Comparison of ENCODE assay signal across 8 cellular contexts in the genomic region with DNA sequence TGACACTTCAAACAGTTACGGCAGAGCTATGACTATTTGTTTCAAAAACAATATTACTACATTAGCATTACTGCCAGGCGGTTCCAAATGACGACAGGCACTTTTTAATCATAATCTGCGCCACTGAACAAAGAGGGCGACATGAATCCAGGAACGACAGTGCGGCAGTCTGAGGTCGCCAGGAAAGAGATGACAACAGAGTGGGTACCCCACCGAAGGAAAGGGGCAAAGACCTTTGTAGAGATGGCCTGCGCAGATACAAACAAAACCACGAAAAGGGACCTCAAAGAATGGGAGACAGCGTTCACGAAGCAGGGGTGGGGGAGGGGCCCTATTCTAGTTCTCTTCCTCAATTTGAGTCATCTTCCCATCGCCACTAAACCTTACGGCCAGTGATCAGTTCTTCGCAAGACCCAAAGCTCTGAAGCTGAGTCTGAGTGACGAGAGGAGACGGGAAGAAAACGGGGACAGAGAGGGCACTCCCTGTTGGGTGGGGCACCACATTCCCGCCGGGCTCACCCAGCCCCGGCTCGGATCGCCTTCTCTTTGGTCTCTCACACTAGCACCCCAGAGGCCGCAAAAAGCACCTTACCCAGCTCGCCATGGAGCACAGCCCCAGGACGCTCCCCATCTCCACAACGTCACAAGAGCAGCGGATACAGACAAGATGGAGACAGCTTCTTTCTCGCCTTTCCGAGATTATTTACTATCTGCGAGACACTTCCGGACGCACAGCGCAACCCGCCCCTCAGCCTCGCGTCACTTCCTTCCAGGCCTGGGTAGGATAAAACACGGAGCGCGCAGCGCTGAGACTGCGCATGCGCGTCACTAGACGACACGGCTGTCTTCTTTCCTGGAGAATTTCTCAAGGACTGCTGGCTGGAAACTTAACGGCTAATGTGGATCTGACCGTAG. TPM values are rescaled to one million over a fixed set of nuclear protein-coding genes. Genes with fewer than 3 reads are reported as not detected.
A peak's percentile ranks its signal among the peaks of the same experiment; 100 is the strongest.
DNase-seq lines count a peak whose midpoint lies in the region; ATAC-seq and TF ChIP-seq lines count a peak whose summit lies in the region.

Gene SERINC1 (minus strand): TSS at position 701 of the 915 bp plus-strand sequence. CDS start 70 bp downstream, at position 631.

- H3K9ac ChIP-seq in mucosa of stomach (ENCODE audit: low read length) = peak within 1 kb of the TSS; percentile 98

- TF ChIP-seq CTCF in Panc1 (IDR thresholded peaks at IDR 0.05) = no peak

- H3K36me3 ChIP-seq in Panc1 (ENCODE audit: control insufficient read depth, insufficient read depth, low read length) (peaks cover 6% of the 10 kb centered on the region; the same call in 1 of the 2 replicates), esophagus (ENCODE audit: control insufficient read depth in 2 of 2, insufficient read depth in 2 of 2, low read length in 1 of 2) (no peaks in the 10 kb centered on the region), mucosa of stomach (ENCODE audit: control insufficient read depth, insufficient read depth, low read length) (no peaks in the 10 kb centered on the region)

- CTCF ChIA-PET in Panc1 (lab: Charles Lee) = no interaction called here

- H3K27me3 Mint-ChIP-seq in activated T-cell treated with anti-CD3 and anti-CD28 coated beads, Interleukin-2, amount 50 U/mL, for 4 hours (ENCODE audit: low read depth) = no peaks in the 10 kb centered on the region

- H3K9me3 ChIP-seq in Panc1 (ENCODE audit: control insufficient read depth, insufficient read depth, low read depth, low read length) (no peaks in the 10 kb centered on the region), esophagus (ENCODE audit: control insufficient read depth in 2 of 2, insufficient read depth in 1 of 2, low read depth in 1 of 2, low read length in 1 of 2) (no peaks in the 10 kb centered on the region), mucosa of stomach (ENCODE audit: control insufficient read depth, low read length) (no peaks in the 10 kb centered on the region)

- H3K36me3 Mint-ChIP-seq in activated T-cell treated with anti-CD3 and anti-CD28 coated beads, Interleukin-2, amount 50 U/mL, for 4 hours (ENCODE audit: insufficient read depth) = peaks cover 11% of the 10 kb centered on the region

- no TSS peak for BruUV-seq in Panc1 (replicated peaks; lab: Mats Ljungman, UMichigan)

- DNase-seq in DMS53 (lab: John Stamatoyannopoulos, UW) = peak; percentile 93
- peak; percentile 93 for DNase-seq in KG1 (lab: John Stamatoyannopoulos, UW)
- peak; percentile 88 for DNase-seq in Panc1 (ENCODE audit: low read depth, low spot score)
- DNase-seq in activated T-cell treated with anti-CD3 and anti-CD28 coated beads, Interleukin-2, amount 50 U/mL, for 4 hours = peak; percentile 88
- DNase-seq in stimulated activated CD8-positive, alpha-beta memory T cell treated with anti-CD3 and anti-CD28 coated beads, Interleukin-7, amount 100 ng/mL, for 1 hour (ENCODE audit: low read depth in 2 of 2) = peak; percentile 83 to 84

- intact Hi-C loops in Panc1 (cut with micrococcal nuclease; ENCODE audit: unreplicated experiment) = loop anchor here (5.0 kb wide), 1 partner anchor 366 kb away; no protein-coding TSS in a partner anchor

- POLR2A ChIA-PET in Panc1 (lab: Charles Lee) = interaction anchor here (1.0 kb wide), 1 partner anchor 58 kb away, joined by 3 read pairs; no protein-coding TSS in a partner anchor

- H3K27me3 ChIP-seq in Panc1 (ENCODE audit: control insufficient read depth, insufficient read depth, low read length) (no peaks in the 10 kb centered on the region), esophagus (ENCODE audit: control insufficient read depth in 1 of 2, insufficient read depth in 2 of 2, low read length in 2 of 2) (no peaks in the 10 kb centered on the region), mucosa of stomach (ENCODE audit: control insufficient read depth, insufficient read depth, low read length) (no peaks in the 10 kb centered on the region)

- H3K27ac ChIP-seq in Panc1 (ENCODE audit: low read length) (peak within 1 kb of the TSS; percentile 95), esophagus (ENCODE audit: low read depth in 2 of 2, low read length in 1 of 2) (peak within 1 kb of the TSS; percentile 87 to 100)

- ATAC-seq in GM21723 (IDR thresholded peaks at IDR 0.05; ENCODE audit: unreplicated experiment) (peak; percentile 100), Panc1 (peak; percentile 100)
- peak; percentile 95 to 96 for ATAC-seq in activated T-cell treated with anti-CD3 and anti-CD28 coated beads, Interleukin-2, amount 50 U/mL, for 4 hours

- H3K4me1 Mint-ChIP-seq in activated T-cell treated with anti-CD3 and anti-CD28 coated beads, Interleukin-2, amount 50 U/mL, for 4 hours (ENCODE audit: low read depth) = peaks cover 41% of the 10 kb centered on the region

- H3K9me3 Mint-ChIP-seq in activated T-cell treated with anti-CD3 and anti-CD28 coated beads, Interleukin-2, amount 50 U/mL, for 4 hours = no peaks in the 10 kb centered on the region

- in situ Hi-C loops in Panc1 (cut with HindIII; ENCODE audit: low pct_unique_long_range_greater_than_20kb, low sequenced_read_pairs) = no loop called here

- WGBS in esophagus, 2 donors = 0% methylated on average over 49 of the region's 49 CpGs

- H3K4me3 ChIP-seq in Panc1 (ENCODE audit: low read depth in 2 of 2, low read length in 2 of 2) = peak within 1 kb of the TSS; percentile 96 to 99
- peak within 1 kb of the TSS; percentile 76 to 91 for H3K4me3 ChIP-seq in esophagus (ENCODE audit: low read depth in 1 of 2, low read length in 2 of 2)
- H3K4me3 ChIP-seq in mucosa of stomach (ENCODE audit: low read length) = peak within 1 kb of the TSS; percentile 91

- peak within 1 kb of the TSS; percentile 100 for H3K4me3 Mint-ChIP-seq in activated T-cell treated with anti-CD3 and anti-CD28 coated beads, Interleukin-2, amount 50 U/mL, for 4 hours

- H3K4me1 ChIP-seq in Panc1 (ENCODE audit: control insufficient read depth, insufficient read depth, low read length) = peaks cover 7% of the 10 kb centered on the region
- no peaks in the 10 kb centered on the region for H3K4me1 ChIP-seq in esophagus (ENCODE audit: control insufficient read depth in 2 of 2, insufficient read depth in 2 of 2, low read length in 1 of 2)
- H3K4me1 ChIP-seq in mucosa of stomach (ENCODE audit: control insufficient read depth, insufficient read depth, low read length) = peaks cover 5% of the 10 kb centered on the region

RNA-seq across cellular contexts. Expression of gene SERINC1, which starts in this region (rescaled TPM):
- total RNA-seq in Panc1 (2021; ENCODE audit: unreplicated experiment) = 131 TPM
- 91.5 TPM for polyA plus RNA-seq in Panc1 (2012; ENCODE audit: insufficient read length)
- 10 to 100 TPM; 40.0 to 56.8 (median 46.7) TPM for total RNA-seq in activated T-cell treated with anti-CD3 and anti-CD28 coated beads, Interleukin-2, amount 50 U/mL, for 4 hours
- 10 to 100 TPM; 29.2 to 48.8 TPM for polyA plus RNA-seq in esophagus

Comparison
In these comparisons a context has a peak if more than half of its experiments do, and no peak if none do; other contexts are left out.
1. Peak in every context shown above with its lines: DNase-seq, ATAC-seq, H3K4me3 ChIP-seq and H3K27ac ChIP-seq.